8 cellular contexts compared by ENCODE assay signal in genomic region chr3:128950223-128950938, GRCh38. TPM values are rescaled to one million over a fixed set of nuclear protein-coding genes. Genes with fewer than 3 reads are reported as not detected.
DNase-seq lines count a peak whose midpoint lies in the region; ATAC-seq, FAIRE-seq and TF ChIP-seq lines count a peak whose summit lies in the region.

No MANE protein-coding gene starts in this region.

- TF ChIP-seq RAD21 in A549 (conservative IDR thresholded peaks at IDR 0.05 in 1 of 2, IDR thresholded peaks at IDR 0.05 in 1 of 2) = peak; percentile 28 to 50; a peak in 3 of 5 replicates

- peak; percentile 83 to 87 for ATAC-seq in A549
- ATAC-seq in esophagus mucosa = peak; percentile 39
- ATAC-seq in sciatic nerve = peak; percentile 38
- no peak for ATAC-seq in HG02678 (IDR thresholded peaks at IDR 0.05; ENCODE audit: unreplicated experiment)
- ATAC-seq in GM21717 (IDR thresholded peaks at IDR 0.05; ENCODE audit: unreplicated experiment) = no peak

- TF ChIP-seq EP300 in A549 (IDR thresholded peaks at IDR 0.05) = no peak

- peak; percentile 15 to 44 for DNase-seq in A549 (ENCODE audit: low read depth in 1 of 2, low spot score in 1 of 2)
- peak; percentile 60 for DNase-seq in ELR (ENCODE audit: low read depth)
- DNase-seq in sciatic nerve (ENCODE audit: low spot score) = no peak
- DNase-seq in activated CD4-positive, CD25-positive, alpha-beta regulatory T cell (lab: John Stamatoyannopoulos, UW) = no peak

- H3K9me3 ChIP-seq in A549 (no peaks in the 10 kb centered on the region), OCI-LY3 (ENCODE audit: insufficient read depth, low read length) (no peaks in the 10 kb centered on the region)

- TF ChIP-seq CTCF in A549 (IDR thresholded peaks at IDR 0.05) = no peak
- TF ChIP-seq CTCF in OCI-LY3 (IDR thresholded peaks at IDR 0.05; ENCODE audit: low read depth, low read length) = peak; percentile 13; the same call in 1 of the 2 replicates

- intact Hi-C loops in sciatic nerve (cut with DNase I) = no loop called here

- no peak overlapping the region for H3K9ac ChIP-seq in OCI-LY3 (ENCODE audit: low read length)

- no peak for TF ChIP-seq POLR2A in A549 (IDR thresholded peaks at IDR 0.05; ENCODE audit: low read length)

- H3K27ac ChIP-seq in A549 (no peak overlapping the region), OCI-LY3 (ENCODE audit: low read length) (no peak overlapping the region)

- H3K4me2 ChIP-seq in A549 (no peak overlapping the region), OCI-LY3 (ENCODE audit: low read length) (no peak overlapping the region)

- H3K4me1 ChIP-seq in A549 (no peaks in the 10 kb centered on the region), OCI-LY3 (ENCODE audit: low read length) (no peaks in the 10 kb centered on the region)

- WGBS in A549 (ENCODE audit: missing lambda C conversion rate) = 52% methylated on average over 15 of the region's 15 CpGs

- no peak for FAIRE-seq in A549 (lab: Jason Lieb, UNC)

- H3K36me3 ChIP-seq in OCI-LY3 (replicated peaks; ENCODE audit: low read depth, low read length) = no peaks in the 10 kb centered on the region

- POLR2A ChIA-PET in A549 (lab: Yijun Ruan, JAX) = no interaction called here

- CTCF ChIA-PET in A549 (lab: Yijun Ruan, JAX) = interaction anchor here (0.5 to 2.2 kb wide), 7 partner anchors 12 to 341 kb away, joined by 3 to 9 read pairs (median 4); no protein-coding TSS in a partner anchor

- H4K20me1 ChIP-seq in OCI-LY3 (ENCODE audit: insufficient read depth, low read length) = no peaks in the 10 kb centered on the region

- H3K27me3 ChIP-seq in OCI-LY3 (ENCODE audit: low read depth, low read length) = no peaks in the 10 kb centered on the region

- H3K79me2 ChIP-seq in OCI-LY3 (ENCODE audit: low read length) = no peaks in the 10 kb centered on the region

- H2AFZ ChIP-seq in OCI-LY3 (ENCODE audit: low read depth, low read length) = no peak overlapping the region

- H3K4me3 ChIP-seq in A549 (no peak overlapping the region), OCI-LY3 (ENCODE audit: low read length) (no peak overlapping the region)

TF ChIP-seq in A549, 52 proteins besides CTCF, POLR2A, EP300 and RAD21:
- TF ChIP-seq ZC3H11A (IDR thresholded peaks at IDR 0.05) = no peak
- TF ChIP-seq PHF8 (IDR thresholded peaks at IDR 0.05; ENCODE audit: borderline replicate concordance, low read depth) = no peak
TF ChIP-seq in A549: peak in this region for 0.

RNA-seq across cellular contexts. Expression of gene CFAP92, which starts 43.5 kb away (rescaled TPM):
- polyA plus RNA-seq in A549 (2011; rRNA removed) (0.05 TPM in 1 of 2 replicates, not detected in the other), A549 (2017; fragmentation: RNase III; extraction: RNeasy Plus Mini Kit Qiagen cat#74134 plus additional on column Dnase treatment) (not detected in 3 replicates)
- 0.03 TPM in 1 of 2 replicates, not detected in the other for polyA plus RNA-seq in A549 (2012; cell fraction: cytosol; rRNA removed)
- 0.01 TPM in 2 replicates for polyA plus RNA-seq in A549 (2012; cell fraction: nucleus; rRNA removed)
- not detected in 2 replicates for polyA minus RNA-seq in A549 (2011; rRNA and poly(A)+ RNA removed)
- total RNA-seq in esophagus mucosa (0.80 TPM), sciatic nerve (1.2 TPM)

RNA-seq across cellular contexts. Expression of gene EFCC1, which starts 50.7 kb away (rescaled TPM):
- polyA plus RNA-seq in A549 (2011; rRNA removed) (0.04 and 0.07 TPM in 2 replicates), A549 (2017; fragmentation: RNase III; extraction: RNeasy Plus Mini Kit Qiagen cat#74134 plus additional on column Dnase treatment) (not detected in 3 replicates)
- 0.03 TPM in 2 replicates for polyA plus RNA-seq in A549 (2012; cell fraction: cytosol; rRNA removed)
- 0.01 TPM in 1 of 2 replicates, not detected in the other for polyA plus RNA-seq in A549 (2012; cell fraction: nucleus; rRNA removed)
- not detected in 2 replicates for polyA minus RNA-seq in A549 (2011; rRNA and poly(A)+ RNA removed)
- total RNA-seq in esophagus mucosa (0.20 TPM), sciatic nerve (1.6 TPM)

Comparison
In these comparisons a context has a peak if more than half of its experiments do, and no peak if none do; other contexts are left out.
1. ATAC-seq: peak in A549 (2 of 2), esophagus mucosa (single experiment) and sciatic nerve (single experiment); none in HG02678 (single experiment) and GM21717 (single experiment).
2. DNase-seq: peak in A549 (2 of 2) and ELR (single experiment); none in sciatic nerve (single experiment) and activated CD4-positive, CD25-positive, alpha-beta regulatory T cell (0 of 4).